ENCODE assay signal across 16 cellular contexts in genomic region chr13:33454844-33455256, GRCh38.
DNase-seq lines count a peak whose midpoint lies in the region; ATAC-seq lines count a peak whose summit lies in the region.
"Had no signal": no experiment of that assay in that cellular context is flagged by ENCODE, and none has a peak within 500 bp of the region (broad histone marks: within the 10 kb centered on the region; RNA-seq: fewer than 3 reads in every experiment).

No MANE protein-coding gene starts in this region.

- no peak overlapping the region for H3K9ac ChIP-seq in rectal smooth muscle tissue (ENCODE audit: low read length)

- no peak overlapping the region for H3K4me3 ChIP-seq in rectal smooth muscle tissue (ENCODE audit: low read length)
- H3K4me3 ChIP-seq: right lobe of liver had no signal

- ATAC-seq in esophagus mucosa (no peak), HG03460 (IDR thresholded peaks at IDR 0.05; ENCODE audit: unreplicated experiment) (no peak), GM21528 (IDR thresholded peaks at IDR 0.05; ENCODE audit: low FRiP score, unreplicated experiment) (no peak)
- ATAC-seq: naive thymus-derived CD8-positive, alpha-beta T cell; right lobe of liver; stimulated activated naive CD8-positive, alpha-beta T cell treated with anti-CD3 and anti-CD28 coated beads, Interleukin-15, amount 100 ng/mL, for 72 hours had no signal

- DNase-seq in AG20443 (ENCODE audit: low spot score) (peak; percentile 77), RPMI7951 (ENCODE audit: low read depth) (peak; percentile 86), fibroblast of the conjunctiva (ENCODE audit: low read depth) (peak; percentile 22), NCI-H446 (lab: John Stamatoyannopoulos, UW) (no peak)
- DNase-seq: ACHN; activated effector memory CD4-positive, alpha-beta T cell treated with anti-CD3 and anti-CD28 coated beads, Interleukin-2, amount 50 U/mL, for 16 hours; Caco-2; glutamatergic neuron; naive thymus-derived CD8-positive, alpha-beta T cell; NCI-H2107; right lobe of liver; stimulated activated naive CD8-positive, alpha-beta T cell treated with anti-CD3 and anti-CD28 coated beads, Interleukin-15, amount 100 ng/mL, for 72 hours had no signal

- H3K27me3 ChIP-seq in rectal smooth muscle tissue (ENCODE audit: control insufficient read depth, insufficient read depth, low read length), result no peaks in the 10 kb centered on the region
- H3K27me3 ChIP-seq: right lobe of liver had no signal

- peaks cover 26% of the 10 kb centered on the region for H3K4me1 ChIP-seq in rectal smooth muscle tissue (ENCODE audit: control insufficient read depth, insufficient read depth, low read length)
- H3K4me1 ChIP-seq: Caco-2, right lobe of liver had no signal

- peak overlapping the region; percentile 56 for H3K27ac ChIP-seq in rectal smooth muscle tissue (ENCODE audit: low read depth, low read length)
- H3K27ac ChIP-seq: right lobe of liver had no signal

- no peaks in the 10 kb centered on the region for H3K36me3 ChIP-seq in rectal smooth muscle tissue (ENCODE audit: control insufficient read depth, insufficient read depth, low read length)
- H3K36me3 ChIP-seq: right lobe of liver had no signal

Comparison
In these comparisons a context has a peak if more than half of its experiments do, and no peak if none do; other contexts are left out.
1. DNase-seq: peak in AG20443 (single experiment), RPMI7951 (single experiment) and fibroblast of the conjunctiva (single experiment); none in NCI-H446 (0 of 2).